Comparison of ENCODE assay signal across 18 cellular contexts in the genomic region with DNA sequence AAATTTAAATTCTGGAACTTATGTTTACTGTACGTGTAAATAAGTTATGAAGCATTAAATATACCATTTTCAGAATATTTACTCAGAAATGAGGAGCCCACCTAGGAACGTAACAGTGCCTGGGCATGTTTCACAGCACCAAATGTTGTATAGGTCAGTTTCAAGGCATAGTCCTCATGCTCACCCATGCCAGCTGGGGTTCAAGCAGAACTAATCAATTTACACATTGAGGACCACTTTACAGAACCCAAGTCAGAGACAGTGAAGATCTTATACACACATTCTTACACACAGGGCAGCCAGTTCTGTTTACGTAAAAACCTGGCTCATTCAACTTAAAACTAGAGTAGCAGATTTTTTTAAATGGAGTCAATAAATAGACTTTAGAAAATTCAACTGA. TPM values are rescaled to one million over a fixed set of nuclear protein-coding genes. Genes with fewer than 3 reads are reported as not detected.
DNase-seq lines count a peak whose midpoint lies in the region; ATAC-seq and TF ChIP-seq lines count a peak whose summit lies in the region.
"Had no signal": no experiment of that assay in that cellular context is flagged by ENCODE, and none has a peak within 500 bp of the region (broad histone marks: within the 10 kb centered on the region; RNA-seq: fewer than 3 reads in every experiment).

No MANE protein-coding gene starts in this region.

- H3K9me3 ChIP-seq in CD4-positive, CD25-positive, alpha-beta regulatory T cell (ENCODE audit: control insufficient read depth in 2 of 2, low read length in 2 of 2), result no peaks in the 10 kb centered on the region
- H3K9me3 ChIP-seq in H9 (ENCODE audit: control insufficient read depth, low read depth, low read length) (no peaks in the 10 kb centered on the region), Panc1 (ENCODE audit: control insufficient read depth, insufficient read depth, low read depth, low read length) (no peaks in the 10 kb centered on the region), endodermal cell (ENCODE audit: control insufficient read depth, low read length) (no peaks in the 10 kb centered on the region)
- H3K9me3 ChIP-seq: left lung, SJSA1, transverse colon had no signal

- no peak overlapping the region for H3K23ac ChIP-seq in H9 (ENCODE audit: insufficient read length, low read depth, low read length)

- H3K4me3 ChIP-seq in CD4-positive, CD25-positive, alpha-beta regulatory T cell (ENCODE audit: low read depth, low read length), result no peak overlapping the region
- H3K4me3 ChIP-seq in Panc1 (ENCODE audit: low read depth in 2 of 2, low read length in 2 of 2) (peak overlapping the region; percentile 25 to 82; a peak in 3 of 4 replicates), endodermal cell (ENCODE audit: low read length) (no peak overlapping the region)
- H3K4me3 ChIP-seq: left lung, SJSA1, skin epidermis, transverse colon had no signal

- no CpG with 5 or more reads among the region's 3 CpGs for WGBS in H9 (ENCODE audit: extremely low coverage, insufficient read length, low lambda C conversion rate)
- 90 to 100% methylated on average over 1 to 2 of the region's 3 CpGs for WGBS in endodermal cell (ENCODE audit: insufficient coverage in 1 of 2, insufficient read length in 1 of 2), 2 experiments

- H3K27ac Mint-ChIP-seq in CD4-positive, CD25-positive, alpha-beta regulatory T cell, result peak overlapping the region in 1 of 3 donors; percentile 74
- no peak overlapping the region for H3K27ac Mint-ChIP-seq in H9
- H3K27ac Mint-ChIP-seq in endodermal cell, result peak overlapping the region; percentile 78
- H3K27ac Mint-ChIP-seq: dendritic cell treated with granulocyte-macrophage colony-stimulating factor and Interleukin-4, amounts not matched to agents 40 ng/mL and 50 ng/mL, for 4 days had no signal

- no peak overlapping the region for H3T11ph ChIP-seq in H9 (ENCODE audit: low read length)

- H3K27me3 ChIP-seq in CD4-positive, CD25-positive, alpha-beta regulatory T cell (ENCODE audit: control insufficient read depth, insufficient read depth, low read length), result no peaks in the 10 kb centered on the region
- H3K27me3 ChIP-seq in H9 (ENCODE audit: insufficient read depth, low read length) (no peaks in the 10 kb centered on the region), Panc1 (ENCODE audit: control insufficient read depth, insufficient read depth, low read length) (no peaks in the 10 kb centered on the region), endodermal cell (ENCODE audit: control insufficient read depth, insufficient read depth, low read length, poor library complexity, severe bottlenecking) (no peaks in the 10 kb centered on the region)
- H3K27me3 ChIP-seq: left lung, SJSA1, transverse colon had no signal

- in situ Hi-C loops in Panc1 (cut with HindIII; ENCODE audit: low pct_unique_long_range_greater_than_20kb, low sequenced_read_pairs), result no loop called here

- peak overlapping the region; percentile 77 for H3K27ac ChIP-seq in CD4-positive, CD25-positive, alpha-beta regulatory T cell (ENCODE audit: insufficient read depth, low read length, poor library complexity, severe bottlenecking)
- no peak overlapping the region for H3K27ac ChIP-seq in H9 (ENCODE audit: insufficient read length, low read depth, low read length)
- H3K27ac ChIP-seq in Panc1 (ENCODE audit: low read length), result peak overlapping the region; percentile 86
- H3K27ac ChIP-seq in endodermal cell (ENCODE audit: low read depth, low read length), result no peak overlapping the region
- H3K27ac ChIP-seq: left lung, SJSA1, transverse colon had no signal

- H2BK5ac ChIP-seq in H9 (ENCODE audit: insufficient read length, low read length), result no peak overlapping the region

- no peaks in the 10 kb centered on the region for H3K36me3 Mint-ChIP-seq in CD4-positive, CD25-positive, alpha-beta regulatory T cell
- no peaks in the 10 kb centered on the region; a peak in 1 of 7 replicates for H3K36me3 Mint-ChIP-seq in H9 (ENCODE audit: insufficient read depth in 1 of 3, low read depth in 3 of 3)
- H3K36me3 Mint-ChIP-seq in endodermal cell (ENCODE audit: low read depth), result no peaks in the 10 kb centered on the region

- no peaks in the 10 kb centered on the region for H3K9me3 Mint-ChIP-seq in CD4-positive, CD25-positive, alpha-beta regulatory T cell
- H3K9me3 Mint-ChIP-seq in H9, result no peaks in the 10 kb centered on the region
- no peaks in the 10 kb centered on the region for H3K9me3 Mint-ChIP-seq in endodermal cell
- H3K9me3 Mint-ChIP-seq: CD8-positive, alpha-beta T cell; dendritic cell treated with granulocyte-macrophage colony-stimulating factor and Interleukin-4, amounts not matched to agents 40 ng/mL and 50 ng/mL, for 4 days had no signal

- peaks cover 32 to 51% (median 41%) of the 10 kb centered on the region in 4 donors for H3K4me1 Mint-ChIP-seq in CD4-positive, CD25-positive, alpha-beta regulatory T cell
- H3K4me1 Mint-ChIP-seq in H9 (peaks cover 28 to 31% of the 10 kb centered on the region in 2 experiments), endodermal cell (peaks cover 30% of the 10 kb centered on the region)

- no peak for ATAC-seq in CD4-positive, CD25-positive, alpha-beta regulatory T cell (ENCODE audit: low read depth in 2 of 2)
- ATAC-seq in Panc1 (no peak), HG02571 (IDR thresholded peaks at IDR 0.05; ENCODE audit: unreplicated experiment) (no peak)
- ATAC-seq: CD8-positive, alpha-beta T cell; left lung had no signal

- peaks cover 32% of the 10 kb centered on the region for H3K4me1 ChIP-seq in CD4-positive, CD25-positive, alpha-beta regulatory T cell (ENCODE audit: control insufficient read depth, insufficient read depth, low read length, poor library complexity, severe bottlenecking)
- peaks cover 3% of the 10 kb centered on the region for H3K4me1 ChIP-seq in H9 (ENCODE audit: insufficient read depth, low read length)
- peaks cover 30% of the 10 kb centered on the region for H3K4me1 ChIP-seq in Panc1 (ENCODE audit: control insufficient read depth, insufficient read depth, low read length)
- H3K4me1 ChIP-seq in endodermal cell (ENCODE audit: control insufficient read depth, insufficient read depth, low read length), result peaks cover 2% of the 10 kb centered on the region

- H3K9ac ChIP-seq in H9 (ENCODE audit: extremely low read depth, insufficient read length, low read length) (no peak overlapping the region), endodermal cell (ENCODE audit: extremely low read depth, low read length, poor library complexity, severe bottlenecking) (no peak overlapping the region)

- H3K4me3 Mint-ChIP-seq in CD4-positive, CD25-positive, alpha-beta regulatory T cell, result peak overlapping the region in 1 of 4 donors; percentile 95
- H3K4me3 Mint-ChIP-seq in H9, result peak overlapping the region in 1 of 2 experiments; percentile 33; a peak in 2 of 5 replicates
- H3K4me3 Mint-ChIP-seq in endodermal cell, result no peak overlapping the region
- H3K4me3 Mint-ChIP-seq: dendritic cell treated with granulocyte-macrophage colony-stimulating factor and Interleukin-4, amounts not matched to agents 40 ng/mL and 50 ng/mL, for 4 days had no signal

- POLR2A ChIA-PET in Panc1 (lab: Charles Lee), result interaction anchor here (0.5 kb wide), 1 partner anchor 541 kb away, joined by 4 read pairs; no protein-coding TSS in a partner anchor

- DNase-seq in CD4-positive, CD25-positive, alpha-beta regulatory T cell, result no peak
- DNase-seq in H9, result no peak
- DNase-seq in Panc1 (ENCODE audit: low read depth, low spot score), result no peak
- no peak for DNase-seq in endodermal cell
- DNase-seq in HK-2 (ENCODE audit: unreplicated experiment), result no peak
- no peak for DNase-seq in superior temporal gyrus (ENCODE audit: extremely low spot score)
- DNase-seq: CD8-positive, alpha-beta T cell; DMS153; left lung; NCI-H1417; NCI-H526 treated with DMSO at 0.1 percent for 48 hours; stimulated activated naive CD4-positive, alpha-beta T cell; T1000; transverse colon had no signal

- peaks cover 7% of the 10 kb centered on the region for H3K36me3 ChIP-seq in CD4-positive, CD25-positive, alpha-beta regulatory T cell (ENCODE audit: control insufficient read depth, insufficient read depth, low read length)
- H3K36me3 ChIP-seq in Panc1 (ENCODE audit: control insufficient read depth, insufficient read depth, low read length) (no peaks in the 10 kb centered on the region), endodermal cell (ENCODE audit: control insufficient read depth, insufficient read depth, low read length) (no peaks in the 10 kb centered on the region)
- H3K36me3 ChIP-seq: transverse colon had no signal

- H3K4ac ChIP-seq in H9 (ENCODE audit: low read depth, low read length), result no peak overlapping the region

- H3K18ac ChIP-seq in H9 (ENCODE audit: insufficient read length, low read depth, low read length), result no peak overlapping the region

- no peak overlapping the region for H2BK20ac ChIP-seq in H9 (ENCODE audit: low read depth, low read length, poor library complexity, severe bottlenecking)

- no peak overlapping the region for H3K56ac ChIP-seq in H9 (ENCODE audit: insufficient read length, low read depth, low read length)

- CTCF ChIA-PET in Panc1 (lab: Charles Lee), result no interaction called here

- TF ChIP-seq CTCF in H9 (conservative IDR thresholded peaks at IDR 0.05) (no peak), Panc1 (IDR thresholded peaks at IDR 0.05) (no peak), endodermal cell (conservative IDR thresholded peaks at IDR 0.05) (no peak)

- H4K5ac ChIP-seq in H9 (ENCODE audit: insufficient read length, low read depth, low read length), result no peak overlapping the region

- H4K91ac ChIP-seq in H9 (ENCODE audit: insufficient read length, low read depth, low read length), result no peak overlapping the region

- H3K14ac ChIP-seq in H9 (ENCODE audit: insufficient read depth, low read length), result no peak overlapping the region

- peak overlapping the region; percentile 31 for H3K4me2 ChIP-seq in H9 (ENCODE audit: insufficient read depth, insufficient read length, low read length)

- H2BK120ac ChIP-seq in H9 (ENCODE audit: low read depth, low read length, poor library complexity, severe bottlenecking), result no peak overlapping the region

- H2BK12ac ChIP-seq in H9 (ENCODE audit: insufficient read length, low read depth, low read length), result no peak overlapping the region

- no TSS peak for BruUV-seq in Panc1 (replicated peaks; lab: Mats Ljungman, UMichigan)

- no peak overlapping the region for H2BK15ac ChIP-seq in H9 (ENCODE audit: low read depth, low read length)

- no peaks in the 10 kb centered on the region for H3K23me2 ChIP-seq in H9 (ENCODE audit: insufficient read length, low read depth, low read length, poor library complexity, severe bottlenecking)

- intact Hi-C loops in Panc1 (cut with micrococcal nuclease; ENCODE audit: unreplicated experiment), result no loop called here

- peaks cover 18% of the 10 kb centered on the region for H3K27me3 Mint-ChIP-seq in CD4-positive, CD25-positive, alpha-beta regulatory T cell
- H3K27me3 Mint-ChIP-seq in H9 (ENCODE audit: low read depth), result no peaks in the 10 kb centered on the region
- H3K27me3 Mint-ChIP-seq in endodermal cell (ENCODE audit: insufficient read depth), result no peaks in the 10 kb centered on the region
- H3K27me3 Mint-ChIP-seq: dendritic cell treated with granulocyte-macrophage colony-stimulating factor and Interleukin-4, amounts not matched to agents 40 ng/mL and 50 ng/mL, for 4 days had no signal

- no peaks in the 10 kb centered on the region for H4K20me1 ChIP-seq in H9 (ENCODE audit: control insufficient read depth, insufficient read depth, insufficient read length)

- H2AFZ ChIP-seq in H9 (ENCODE audit: low read length), result no peak overlapping the region

- no peaks in the 10 kb centered on the region for H3K79me1 ChIP-seq in H9 (ENCODE audit: insufficient read depth, low read depth, low read length, poor library complexity, severe bottlenecking)

- no peaks in the 10 kb centered on the region for H3K79me2 ChIP-seq in H9 (ENCODE audit: insufficient read depth, low read length)

- no peak overlapping the region for H2AK5ac ChIP-seq in H9 (ENCODE audit: insufficient read length, low read length)

- H4K8ac ChIP-seq in H9 (replicated peaks; ENCODE audit: insufficient read length, low read depth, low read length), result no peak overlapping the region

RNA-seq across cellular contexts. Expression of gene KICS2, which starts 2.0 kb away (rescaled TPM):
- total RNA-seq in CD4-positive, CD25-positive, alpha-beta regulatory T cell, result 26.7 TPM
- polyA plus RNA-seq in CD4-positive, CD25-positive, alpha-beta regulatory T cell, result 10 to 100 TPM; 10.8 to 16.0 (median 11.5) TPM
- total RNA-seq in H9 (2021) (7.3 TPM in 2 replicates), Panc1 (2021; ENCODE audit: unreplicated experiment) (9.6 TPM), endodermal cell (10 to 100 TPM in 1 of 2 donors, 1 to 10 TPM in 1; 8.0 to 16.6 TPM)
- 3.4 TPM for polyA plus RNA-seq in Panc1 (2012; ENCODE audit: insufficient read length)
- 3.6 TPM for polyA plus RNA-seq in endodermal cell (2013, experiment 1 of 2)
- polyA plus RNA-seq in endodermal cell (2013, experiment 2 of 2), result 3.0 TPM

Comparison
In these comparisons a context has a peak if more than half of its experiments do, and no peak if none do; other contexts are left out.
1. H3K27ac ChIP-seq: peak in CD4-positive, CD25-positive, alpha-beta regulatory T cell (single experiment) and Panc1 (single experiment); none in H9 (single experiment) and endodermal cell (single experiment).
2. H3K4me3 ChIP-seq: peak in Panc1 (2 of 2); none in CD4-positive, CD25-positive, alpha-beta regulatory T cell (single experiment) and endodermal cell (single experiment).